In the genomic region with DNA sequence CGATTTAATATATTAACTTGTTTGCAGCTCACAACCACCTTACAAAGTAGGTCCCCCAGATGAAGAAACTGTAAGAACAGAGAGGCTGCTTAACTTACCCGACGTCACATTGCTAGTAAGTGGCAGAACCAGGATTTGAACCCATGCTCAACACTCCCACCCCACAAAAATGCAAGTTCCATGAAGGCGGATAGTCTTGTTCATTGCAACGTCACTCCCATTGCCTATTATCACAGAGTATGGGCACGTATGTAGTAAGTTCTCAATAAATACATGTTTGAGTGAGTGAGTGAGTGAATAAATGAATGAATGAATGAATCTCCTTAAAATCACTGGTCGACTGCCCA, we compare ENCODE assay signal across 7 cellular contexts. TPM values are rescaled to one million over a fixed set of nuclear protein-coding genes. Genes with fewer than 3 reads are reported as not detected.
DNase-seq lines count a peak whose midpoint lies in the region; ATAC-seq and TF ChIP-seq lines count a peak whose summit lies in the region.

No MANE protein-coding gene starts in this region.

- no peaks in the 10 kb centered on the region for H3K36me3 ChIP-seq in iPS DF 6.9 (ENCODE audit: control insufficient read depth, insufficient read depth, low read length)

- no peaks in the 10 kb centered on the region for H3K27me3 ChIP-seq in iPS DF 6.9 (ENCODE audit: control insufficient read depth, insufficient read depth, low read length)

- H3K4me3 ChIP-seq in HFF-Myc (replicated peaks; ENCODE audit: low read depth, low read length), result peak overlapping the region; percentile 77
- H3K4me3 ChIP-seq in iPS DF 6.9 (ENCODE audit: low read length), result peak overlapping the region; percentile 44; the same call in 1 of the 2 replicates

- H3K27ac Mint-ChIP-seq in activated CD4-positive, alpha-beta memory T cell treated with anti-CD3 and anti-CD28 coated beads for 36 hours, result no peak overlapping the region
- H3K27ac Mint-ChIP-seq in stimulated activated effector memory CD8-positive, alpha-beta T cell treated with anti-CD3 and anti-CD28 coated beads, Interleukin-12 subunit alpha, Interleukin-12 subunit beta, amount 100 ng/mL, for 72 hours, result peak overlapping the region; percentile 77

- H3K27ac ChIP-seq in iPS DF 6.9 (ENCODE audit: low read length), result no peak overlapping the region

- CTCF ChIA-PET in activated CD4-positive, alpha-beta memory T cell treated with anti-CD3 and anti-CD28 coated beads for 36 hours (lab: Charles Lee), result no interaction called here

- intact Hi-C loops in activated CD4-positive, alpha-beta memory T cell treated with anti-CD3 and anti-CD28 coated beads for 36 hours (cut with micrococcal nuclease), result no loop called here

- H3K9me3 Mint-ChIP-seq in activated CD4-positive, alpha-beta memory T cell treated with anti-CD3 and anti-CD28 coated beads for 36 hours, result no peaks in the 10 kb centered on the region
- H3K9me3 Mint-ChIP-seq in stimulated activated effector memory CD8-positive, alpha-beta T cell treated with anti-CD3 and anti-CD28 coated beads, Interleukin-12 subunit alpha, Interleukin-12 subunit beta, amount 100 ng/mL, for 72 hours, result no peaks in the 10 kb centered on the region

- POLR2A ChIA-PET in activated CD4-positive, alpha-beta memory T cell treated with anti-CD3 and anti-CD28 coated beads for 36 hours (lab: Charles Lee), result no interaction called here

- no CpG with 5 or more reads among the region's 7 CpGs for WGBS in iPS DF 6.9 (ENCODE audit: insufficient coverage, insufficient read length)

- H3K36me3 Mint-ChIP-seq in activated CD4-positive, alpha-beta memory T cell treated with anti-CD3 and anti-CD28 coated beads for 36 hours, result peaks cover 2% of the 10 kb centered on the region
- H3K36me3 Mint-ChIP-seq in stimulated activated effector memory CD8-positive, alpha-beta T cell treated with anti-CD3 and anti-CD28 coated beads, Interleukin-12 subunit alpha, Interleukin-12 subunit beta, amount 100 ng/mL, for 72 hours, result peaks cover 11% of the 10 kb centered on the region

- H3K9me3 ChIP-seq in iPS DF 6.9 (ENCODE audit: control insufficient read depth, insufficient read depth, low read length), result no peaks in the 10 kb centered on the region

- peak overlapping the region; percentile 87 for H3K4me3 Mint-ChIP-seq in activated CD4-positive, alpha-beta memory T cell treated with anti-CD3 and anti-CD28 coated beads for 36 hours
- H3K4me3 Mint-ChIP-seq in stimulated activated effector memory CD8-positive, alpha-beta T cell treated with anti-CD3 and anti-CD28 coated beads, Interleukin-12 subunit alpha, Interleukin-12 subunit beta, amount 100 ng/mL, for 72 hours, result peak overlapping the region; percentile 86

- no peak for TF ChIP-seq CTCF in HFF-Myc (IDR thresholded peaks at IDR 0.05; ENCODE audit: low read depth, low read length, missing control alignments)

- no peak for DNase-seq in HFF-Myc (ENCODE audit: extremely low read depth, low read depth)
- DNase-seq in activated CD4-positive, alpha-beta memory T cell treated with anti-CD3 and anti-CD28 coated beads for 36 hours, result no peak
- DNase-seq in iPS DF 6.9 (ENCODE audit: low read depth, low spot score), result no peak
- DNase-seq in stimulated activated effector memory CD8-positive, alpha-beta T cell treated with anti-CD3 and anti-CD28 coated beads, Interleukin-12 subunit alpha, Interleukin-12 subunit beta, amount 100 ng/mL, for 72 hours (ENCODE audit: low spot score in 2 of 2), result no peak
- no peak for DNase-seq in NCI-H510A (lab: John Stamatoyannopoulos, UW)
- DNase-seq in NCI-H2196 (lab: John Stamatoyannopoulos, UW; ENCODE audit: unreplicated experiment), result no peak
- DNase-seq in OCI-M2 (lab: John Stamatoyannopoulos, UW; ENCODE audit: unreplicated experiment), result no peak

- H3K4me1 Mint-ChIP-seq in activated CD4-positive, alpha-beta memory T cell treated with anti-CD3 and anti-CD28 coated beads for 36 hours (ENCODE audit: low read depth), result peaks cover 21% of the 10 kb centered on the region
- peaks cover 25% of the 10 kb centered on the region for H3K4me1 Mint-ChIP-seq in stimulated activated effector memory CD8-positive, alpha-beta T cell treated with anti-CD3 and anti-CD28 coated beads, Interleukin-12 subunit alpha, Interleukin-12 subunit beta, amount 100 ng/mL, for 72 hours

- H3K4me1 ChIP-seq in iPS DF 6.9 (ENCODE audit: control insufficient read depth, insufficient read depth, low read length), result peaks cover 7% of the 10 kb centered on the region; the same call in 1 of the 2 replicates

- ATAC-seq in stimulated activated effector memory CD8-positive, alpha-beta T cell treated with anti-CD3 and anti-CD28 coated beads, Interleukin-12 subunit alpha, Interleukin-12 subunit beta, amount 100 ng/mL, for 72 hours, result no peak

- peaks cover 1% of the 10 kb centered on the region for H3K27me3 Mint-ChIP-seq in activated CD4-positive, alpha-beta memory T cell treated with anti-CD3 and anti-CD28 coated beads for 36 hours

RNA-seq across cellular contexts. Expression of a gene that starts 1.1 kb away (rescaled TPM):
- total RNA-seq in activated CD4-positive, alpha-beta memory T cell treated with anti-CD3 and anti-CD28 coated beads for 36 hours, result 1 to 10 TPM; 5.4 to 5.7 TPM

RNA-seq across cellular contexts. Expression of a gene that starts 34.4 kb away (rescaled TPM):
- total RNA-seq in activated CD4-positive, alpha-beta memory T cell treated with anti-CD3 and anti-CD28 coated beads for 36 hours, result not detected
